2 cellular contexts compared by ENCODE assay signal in genomic region chr16:67761924-67762323, GRCh38.
TF ChIP-seq lines count a peak whose summit lies in the region.

No MANE protein-coding gene starts in this region.

TF ChIP-seq in HepG2, 621 proteins besides CTCF, POLR2A, EP300 and RAD21:
- TF ChIP-seq ZNF121 (CRISPR knock-in tag; IDR thresholded peaks at IDR 0.05) (peak; percentile 89), SP1 (IDR thresholded peaks at IDR 0.05) (no peak), SP1 (CRISPR knock-in tag; IDR thresholded peaks at IDR 0.05) (no peak)

TF ChIP-seq in WTC11, 78 proteins besides CTCF, POLR2A, EP300 and RAD21:
- TF ChIP-seq ZNF121 (CRISPR knock-in tag; IDR thresholded peaks at IDR 0.05) (peak; percentile 37; the same call in 1 of the 2 replicates), ATF1 (CRISPR knock-in tag; IDR thresholded peaks at IDR 0.05) (no peak)
